ENCODE assay signal across 13 cellular contexts in the genomic region with DNA sequence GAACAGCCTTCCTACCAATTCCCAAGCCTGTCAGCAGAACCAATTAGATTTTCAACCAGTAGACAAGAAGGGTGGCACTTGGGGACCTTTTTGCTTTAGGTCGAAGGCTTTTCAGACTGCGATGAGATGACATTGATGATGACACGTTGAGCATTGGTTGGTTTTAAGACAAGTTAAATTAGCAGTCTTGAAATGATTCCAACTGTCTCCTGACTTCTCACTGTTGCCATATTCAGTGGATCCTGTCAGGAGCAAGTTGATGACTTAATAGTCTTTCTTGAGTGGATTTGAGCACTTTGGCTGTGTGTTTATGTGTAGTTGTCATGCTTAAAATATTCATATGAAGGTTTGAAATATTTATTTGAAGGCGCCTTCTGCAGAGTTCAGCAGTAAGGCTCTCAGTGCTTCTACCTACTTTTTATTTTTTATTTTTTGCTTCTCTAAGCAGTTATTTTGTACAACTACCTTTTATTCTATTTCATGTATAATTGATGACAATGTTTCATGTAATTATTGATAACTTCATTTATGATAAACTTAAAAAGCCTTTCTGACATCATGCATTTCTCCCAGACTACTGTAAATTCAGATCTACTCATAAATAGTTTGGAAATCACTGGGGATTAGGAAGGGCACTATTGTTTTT.
DNase-seq lines count a peak whose midpoint lies in the region; ATAC-seq, FAIRE-seq and TF ChIP-seq lines count a peak whose summit lies in the region.
"Had no signal": no experiment of that assay in that cellular context is flagged by ENCODE, and none has a peak within 500 bp of the region (broad histone marks: within the 10 kb centered on the region; RNA-seq: fewer than 3 reads in every experiment).

No MANE protein-coding gene starts in this region.

- peak; percentile 78 for FAIRE-seq in GM12891 (lab: Jason Lieb, UNC)
- no peak for FAIRE-seq in K562 (lab: Jason Lieb, UNC)
- FAIRE-seq: GM12878 had no signal

- WGBS in IMR-90 (ENCODE audit: extremely low coverage in 2 of 2, insufficient read length in 1 of 2), 2 experiments: no CpG with 5 or more reads among the region's 4 CpGs
- WGBS in K562 (ENCODE audit: insufficient coverage, low coverage, missing lambda C conversion rate): 17% methylated on average over 4 of the region's 4 CpGs

- POLR2A ChIA-PET in IMR-90 (lab: Charles Lee; ENCODE audit: unreplicated experiment): no interaction called here
- POLR2A ChIA-PET in K562 (lab: Yijun Ruan, JAX): interaction anchor here (0.7 kb wide), 1 partner anchor 19 kb away, joined by 3 read pairs; no protein-coding TSS in a partner anchor
- POLR2A ChIA-PET in activated CD4-positive, alpha-beta T cell treated with anti-CD3 and anti-CD28 coated beads for 36 hours (lab: Charles Lee): no interaction called here

- H2BK20ac ChIP-seq in IMR-90 (ENCODE audit: low read depth, low read length): no peak overlapping the region

- H3K27ac ChIP-seq in IMR-90 (ENCODE audit: insufficient read depth, low read length) (no peak overlapping the region), K562 (ENCODE audit: extremely low read depth, low read depth, low read length) (no peak overlapping the region)
- H3K27ac ChIP-seq: BLaER1, GM23248 had no signal

- no peak overlapping the region for H3K18ac ChIP-seq in IMR-90 (ENCODE audit: low read depth, low read length)

- TF ChIP-seq POLR2A in GM12891 (IDR thresholded peaks at IDR 0.05; ENCODE audit: low read depth, low read length) (no peak), IMR-90 (IDR thresholded peaks at IDR 0.05; ENCODE audit: low read depth, low read length) (no peak), K562 (conservative IDR thresholded peaks at IDR 0.05) (no peak)

- H2BK15ac ChIP-seq in IMR-90 (ENCODE audit: low read depth, low read length): no peak overlapping the region

- ATAC-seq in IMR-90 (ENCODE audit: low read depth) (no peak), K562 (no peak)
- ATAC-seq in activated CD4-positive, alpha-beta T cell treated with anti-CD3 and anti-CD28 coated beads for 36 hours: no peak
- ATAC-seq: GM12878 had no signal

- no peak overlapping the region for H3K14ac ChIP-seq in IMR-90 (replicated peaks; ENCODE audit: low read depth, low read length)

- H3K9me1 ChIP-seq in IMR-90 (ENCODE audit: insufficient read depth, low read length) (no peaks in the 10 kb centered on the region), K562 (ENCODE audit: control insufficient read depth, insufficient read depth, low read length) (no peaks in the 10 kb centered on the region)

- H3K4me1 Mint-ChIP-seq in activated CD4-positive, alpha-beta T cell treated with anti-CD3 and anti-CD28 coated beads for 36 hours: peaks cover 10% of the 10 kb centered on the region

- CTCF ChIA-PET in IMR-90 (lab: Yijun Ruan, JAX): no interaction called here
- CTCF ChIA-PET in K562 (lab: Yijun Ruan, JAX; ENCODE audit: low intra/inter-chr PET ratio): no interaction called here
- CTCF ChIA-PET in activated CD4-positive, alpha-beta T cell treated with anti-CD3 and anti-CD28 coated beads for 36 hours (lab: Charles Lee): interaction anchor here (0.5 to 1.2 kb wide), 3 partner anchors 34 to 427 kb away, joined by 3 to 5 read pairs (median 3); no protein-coding TSS in a partner anchor

- peaks cover 2% of the 10 kb centered on the region for H3K9me3 Mint-ChIP-seq in activated CD4-positive, alpha-beta T cell treated with anti-CD3 and anti-CD28 coated beads for 36 hours (ENCODE audit: low read depth)
- H3K9me3 Mint-ChIP-seq: H9 had no signal

- no peak overlapping the region for H4K91ac ChIP-seq in IMR-90 (ENCODE audit: insufficient read depth, low read depth, low read length)

- H3K27ac Mint-ChIP-seq in activated CD4-positive, alpha-beta T cell treated with anti-CD3 and anti-CD28 coated beads for 36 hours: no peak overlapping the region
- H3K27ac Mint-ChIP-seq: CD8-positive, alpha-beta memory T cell; H9 had no signal

- H2BK5ac ChIP-seq in IMR-90 (ENCODE audit: low read depth, low read length, poor library complexity, severe bottlenecking): no peak overlapping the region

- H2AFZ ChIP-seq in IMR-90 (replicated peaks; ENCODE audit: low read length, poor library complexity): no peak overlapping the region
- H2AFZ ChIP-seq in K562 (ENCODE audit: low read depth, low read length): no peak overlapping the region
- H2AFZ ChIP-seq: GM23248 had no signal

- no peak overlapping the region for H4K5ac ChIP-seq in IMR-90 (ENCODE audit: low read depth, low read length)

- no TSS peak for BruUV-seq in IMR-90 (replicated peaks; lab: Mats Ljungman, UMichigan)
- no TSS peak for BruUV-seq in K562 (replicated peaks; lab: Mats Ljungman, UMichigan)

- dilution Hi-C loops in IMR-90 (cut with HindIII; ENCODE audit: low sequenced_read_pairs, unreplicated experiment): no loop called here

- TF ChIP-seq CTCF in IMR-90 (conservative IDR thresholded peaks at IDR 0.05; ENCODE audit: low read depth, low read length) (no peak), K562 (IDR thresholded peaks at IDR 0.05 in 2 of 3, conservative IDR thresholded peaks at IDR 0.05 in 1 of 3; ENCODE audit: insufficient read depth in 2 of 3, low read depth in 1 of 3, low read length in 3 of 3) (no peak), GM13977 (IDR thresholded peaks at IDR 0.05; ENCODE audit: extremely low read depth, insufficient read depth, missing control alignments) (no peak)

- no peak overlapping the region for H3K4me2 ChIP-seq in IMR-90 (ENCODE audit: low read depth, low read length)
- no peak overlapping the region for H3K4me2 ChIP-seq in K562 (ENCODE audit: insufficient read depth, low read length)

- no peak overlapping the region for H2AK9ac ChIP-seq in IMR-90 (replicated peaks; ENCODE audit: low read depth, low read length, poor library complexity)

- TF ChIP-seq RAD21 in IMR-90 (IDR thresholded peaks at IDR 0.05; ENCODE audit: low read length) (no peak), K562 (CRISPR knock-in tag; conservative IDR thresholded peaks at IDR 0.05 in 1 of 2, IDR thresholded peaks at IDR 0.05 in 1 of 2) (no peak)

- H3K27me3 ChIP-seq in IMR-90 (ENCODE audit: control insufficient read depth, insufficient read depth, low read length): peaks cover 2% of the 10 kb centered on the region; the same call in 1 of the 2 replicates
- H3K27me3 ChIP-seq in K562 (ENCODE audit: control insufficient read depth in 2 of 2, insufficient read depth in 2 of 2, low read length in 2 of 2): no peaks in the 10 kb centered on the region
- H3K27me3 ChIP-seq: BLaER1 had no signal

- no peaks in the 10 kb centered on the region for H3K79me2 ChIP-seq in K562 (ENCODE audit: control insufficient read depth, insufficient read depth, low read length)

- no peak overlapping the region for H3K4me3 Mint-ChIP-seq in activated CD4-positive, alpha-beta T cell treated with anti-CD3 and anti-CD28 coated beads for 36 hours
- H3K4me3 Mint-ChIP-seq: H9 had no signal

- intact Hi-C loops in IMR-90 (cut with micrococcal nuclease) (no loop called here), K562 (cut with micrococcal nuclease) (no loop called here)
- intact Hi-C loops in activated CD4-positive, alpha-beta T cell treated with anti-CD3 and anti-CD28 coated beads for 36 hours (cut with DNase I, micrococcal nuclease): loop anchor here in 1 of 2 experiments (5.0 kb wide), 1 partner anchor 949 kb away; no protein-coding TSS in a partner anchor

- H4K8ac ChIP-seq in IMR-90 (ENCODE audit: low read depth in 2 of 2, low read length in 2 of 2): no peak overlapping the region

- no peak overlapping the region for H3K23ac ChIP-seq in IMR-90 (ENCODE audit: low read depth, low read length)

- H3K36me3 ChIP-seq in IMR-90 (ENCODE audit: control insufficient read depth, insufficient read depth, low read length) (no peaks in the 10 kb centered on the region), K562 (ENCODE audit: control insufficient read depth, insufficient read depth, low read length) (no peaks in the 10 kb centered on the region)
- H3K36me3 ChIP-seq: BLaER1 had no signal

- in situ Hi-C loops in IMR-90 (cut with MboI; ENCODE audit: low sequenced_read_pairs) (no loop called here), K562 (cut with MboI) (no loop called here), GM13977 (cut with MboI; ENCODE audit: low pct_unique_long_range_greater_than_20kb, low sequenced_read_pairs, unreplicated experiment) (no loop called here)

- H3K9me3 ChIP-seq in IMR-90 (ENCODE audit: control insufficient read depth, insufficient read depth, low read length) (no peaks in the 10 kb centered on the region), K562 (replicated peaks; ENCODE audit: control insufficient read depth, insufficient read depth, low read depth, low read length) (no peaks in the 10 kb centered on the region)

- H3K27me3 Mint-ChIP-seq in activated CD4-positive, alpha-beta T cell treated with anti-CD3 and anti-CD28 coated beads for 36 hours: no peaks in the 10 kb centered on the region

- H3K9ac ChIP-seq in IMR-90 (ENCODE audit: low read depth, low read length) (no peak overlapping the region), K562 (ENCODE audit: insufficient read depth in 1 of 2, low read depth in 2 of 2, low read length in 2 of 2) (no peak overlapping the region)
- H3K9ac ChIP-seq: BLaER1, GM23248 had no signal

- TF ChIP-seq EP300 in K562 (IDR thresholded peaks at IDR 0.05; ENCODE audit: low read length): no peak

- no peak overlapping the region for H2AK5ac ChIP-seq in IMR-90 (ENCODE audit: low read depth, low read length)

- no peak overlapping the region for H2BK120ac ChIP-seq in IMR-90 (ENCODE audit: low read depth, low read length)

- H3K4me3 ChIP-seq in IMR-90 (ENCODE audit: insufficient read depth, low read depth, low read length) (no peak overlapping the region), K562 (no peak overlapping the region)
- H3K4me3 ChIP-seq: BLaER1, GM12878, GM23248 had no signal

- H3K4ac ChIP-seq in IMR-90 (ENCODE audit: low read depth, low read length): no peak overlapping the region

- no peak for DNase-seq in GM12891 (ENCODE audit: insufficient read length, low spot score)
- DNase-seq in IMR-90: no peak
- no peak for DNase-seq in K562 (ENCODE audit: extremely low read depth in 1 of 4, low spot score in 3 of 4)
- DNase-seq in putamen (ENCODE audit: low spot score): peak; percentile 57
- no peak for DNase-seq in activated CD4-positive, alpha-beta T cell treated with anti-CD3 and anti-CD28 coated beads for 36 hours
- DNase-seq in GM13977 (ENCODE audit: low spot score): no peak
- DNase-seq in EL: no peak
- DNase-seq: CD8-positive, alpha-beta memory T cell; DMS53; GM23248; H9 had no signal

- H3K56ac ChIP-seq in IMR-90 (ENCODE audit: extremely low read depth, insufficient read depth, low read length): no peak overlapping the region

- no peaks in the 10 kb centered on the region for H3K79me1 ChIP-seq in IMR-90 (ENCODE audit: low read depth in 1 of 2, low read length in 2 of 2)

- H3K4me1 ChIP-seq in IMR-90 (ENCODE audit: control insufficient read depth, insufficient read depth, low read length) (no peaks in the 10 kb centered on the region), K562 (replicated peaks in 1 of 2; ENCODE audit: control insufficient read depth in 2 of 2, insufficient read depth in 2 of 2, low read length in 2 of 2) (no peaks in the 10 kb centered on the region)

- H4K20me1 ChIP-seq in IMR-90 (ENCODE audit: insufficient read depth, low read length): no peaks in the 10 kb centered on the region
- no peaks in the 10 kb centered on the region for H4K20me1 ChIP-seq in K562 (replicated peaks; ENCODE audit: control insufficient read depth, insufficient read depth, low read length)
- H4K20me1 ChIP-seq: BLaER1 had no signal

- no peaks in the 10 kb centered on the region for H3K36me3 Mint-ChIP-seq in activated CD4-positive, alpha-beta T cell treated with anti-CD3 and anti-CD28 coated beads for 36 hours (ENCODE audit: low read depth)
